Comparison of ENCODE assay signal across 15 cellular contexts in the genomic region with DNA sequence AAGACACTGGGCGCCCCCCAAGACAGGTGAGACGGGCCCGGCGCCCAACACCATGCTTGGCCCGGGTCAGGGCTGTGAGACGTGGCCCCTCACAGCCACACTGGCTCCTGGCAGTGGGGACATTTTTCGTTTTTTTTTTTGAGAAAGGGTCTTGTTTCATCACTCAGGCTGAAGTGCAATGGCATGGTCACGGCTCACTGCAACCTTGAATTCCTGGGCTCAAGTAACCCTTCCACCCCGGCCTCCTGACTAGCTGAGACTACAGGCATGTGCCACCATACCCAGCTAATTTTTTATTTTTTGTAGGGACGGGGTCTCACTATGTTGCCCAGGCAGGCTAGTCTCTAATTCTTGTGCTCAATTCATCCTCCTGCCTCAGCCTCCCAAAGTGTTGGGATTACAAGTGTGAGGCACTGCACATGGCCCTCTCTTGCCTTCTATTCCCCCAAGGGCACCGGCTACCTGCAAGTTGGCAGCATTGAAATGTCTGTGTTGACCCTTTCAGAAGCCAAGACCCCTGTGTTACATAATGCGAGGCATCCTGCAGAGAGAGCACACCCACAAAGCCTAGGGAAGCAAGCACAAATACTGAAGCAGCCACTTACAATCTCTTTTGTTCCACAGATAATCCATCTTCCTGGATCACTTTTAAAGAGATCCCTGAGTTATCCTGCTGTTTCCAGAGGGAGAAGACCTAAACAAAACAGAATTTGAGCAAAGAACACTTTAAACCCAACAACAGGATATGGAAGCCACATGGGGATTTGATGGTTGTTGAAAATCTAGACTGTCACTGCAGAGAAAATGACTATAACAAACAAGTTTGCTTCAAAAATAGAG. TPM values are rescaled to one million over a fixed set of nuclear protein-coding genes. Genes with fewer than 3 reads are reported as not detected.
"Had no signal": no experiment of that assay in that cellular context is flagged by ENCODE, and none has a peak within 500 bp of the region (broad histone marks: within the 10 kb centered on the region; RNA-seq: fewer than 3 reads in every experiment).

No MANE protein-coding gene starts in this region.

- H3K4me3 Mint-ChIP-seq: activated CD8-positive, alpha-beta T cell treated with anti-CD3 and anti-CD28 coated beads for 36 hours; activated T-cell treated with anti-CD3 and anti-CD28 coated beads, Interleukin-2, amount 50 U/mL, for 4 hours; stimulated activated naive CD8-positive, alpha-beta T cell treated with anti-CD3 and anti-CD28 coated beads, Interleukin-15, amount 100 ng/mL, for 72 hours had no signal

- ATAC-seq: activated CD8-positive, alpha-beta T cell treated with anti-CD3 and anti-CD28 coated beads for 36 hours; activated T-cell treated with anti-CD3 and anti-CD28 coated beads, Interleukin-2, amount 50 U/mL, for 4 hours; stimulated activated naive CD8-positive, alpha-beta T cell treated with anti-CD3 and anti-CD28 coated beads, Interleukin-15, amount 100 ng/mL, for 72 hours had no signal

- H3K27me3 Mint-ChIP-seq: activated CD8-positive, alpha-beta T cell treated with anti-CD3 and anti-CD28 coated beads for 36 hours; stimulated activated naive CD8-positive, alpha-beta T cell treated with anti-CD3 and anti-CD28 coated beads, Interleukin-15, amount 100 ng/mL, for 72 hours had no signal

- H3K27me3 ChIP-seq: cardiac muscle cell, colonic mucosa, esophagus muscularis mucosa had no signal

- H3K27ac ChIP-seq: cardiac muscle cell, colonic mucosa, esophagus muscularis mucosa had no signal

- H3K4me3 ChIP-seq: cardiac muscle cell, colonic mucosa, esophagus muscularis mucosa, lung had no signal

- H3K4me1 Mint-ChIP-seq: stimulated activated naive CD8-positive, alpha-beta T cell treated with anti-CD3 and anti-CD28 coated beads, Interleukin-15, amount 100 ng/mL, for 72 hours had no signal

- H3K9me3 Mint-ChIP-seq: activated CD8-positive, alpha-beta T cell treated with anti-CD3 and anti-CD28 coated beads for 36 hours; activated T-cell treated with anti-CD3 and anti-CD28 coated beads, Interleukin-2, amount 50 U/mL, for 4 hours; stimulated activated naive CD8-positive, alpha-beta T cell treated with anti-CD3 and anti-CD28 coated beads, Interleukin-15, amount 100 ng/mL, for 72 hours had no signal

- H3K4me1 ChIP-seq: colonic mucosa, esophagus muscularis mucosa, parathyroid adenoma had no signal

- DNase-seq: activated CD4-positive, alpha-beta T cell treated with anti-CD3 and anti-CD28 coated beads for 4 hours; activated CD8-positive, alpha-beta T cell treated with anti-CD3 and anti-CD28 coated beads for 36 hours; activated effector memory CD4-positive, alpha-beta T cell treated with Interleukin-2 at 50 U/mL for 16 hours; activated naive CD4-positive, alpha-beta T cell treated with anti-CD3 and anti-CD28 coated beads, Interleukin-2, amount 50 U/mL, for 16 hours; activated T-cell treated with anti-CD3 and anti-CD28 coated beads, Interleukin-2, amount 50 U/mL, for 4 hours; colonic mucosa; hypothalamus; kidney glomerular epithelial cell; retina; stimulated activated naive CD8-positive, alpha-beta T cell treated with anti-CD3 and anti-CD28 coated beads, Interleukin-15, amount 100 ng/mL, for 72 hours; T-helper 2 cell had no signal

- H3K27ac Mint-ChIP-seq: activated CD8-positive, alpha-beta T cell treated with anti-CD3 and anti-CD28 coated beads for 36 hours; stimulated activated naive CD8-positive, alpha-beta T cell treated with anti-CD3 and anti-CD28 coated beads, Interleukin-15, amount 100 ng/mL, for 72 hours had no signal

- H3K36me3 ChIP-seq: colonic mucosa had no signal

- H3K9me3 ChIP-seq: colonic mucosa, esophagus muscularis mucosa had no signal

- H3K9ac ChIP-seq: parathyroid adenoma had no signal

RNA-seq across cellular contexts. Expression of gene SLC4A11, which starts 57.5 kb away (rescaled TPM):
- polyA plus RNA-seq: cardiac muscle cell had no signal
